ENCODE assay signal across 9 cellular contexts in the genomic region with DNA sequence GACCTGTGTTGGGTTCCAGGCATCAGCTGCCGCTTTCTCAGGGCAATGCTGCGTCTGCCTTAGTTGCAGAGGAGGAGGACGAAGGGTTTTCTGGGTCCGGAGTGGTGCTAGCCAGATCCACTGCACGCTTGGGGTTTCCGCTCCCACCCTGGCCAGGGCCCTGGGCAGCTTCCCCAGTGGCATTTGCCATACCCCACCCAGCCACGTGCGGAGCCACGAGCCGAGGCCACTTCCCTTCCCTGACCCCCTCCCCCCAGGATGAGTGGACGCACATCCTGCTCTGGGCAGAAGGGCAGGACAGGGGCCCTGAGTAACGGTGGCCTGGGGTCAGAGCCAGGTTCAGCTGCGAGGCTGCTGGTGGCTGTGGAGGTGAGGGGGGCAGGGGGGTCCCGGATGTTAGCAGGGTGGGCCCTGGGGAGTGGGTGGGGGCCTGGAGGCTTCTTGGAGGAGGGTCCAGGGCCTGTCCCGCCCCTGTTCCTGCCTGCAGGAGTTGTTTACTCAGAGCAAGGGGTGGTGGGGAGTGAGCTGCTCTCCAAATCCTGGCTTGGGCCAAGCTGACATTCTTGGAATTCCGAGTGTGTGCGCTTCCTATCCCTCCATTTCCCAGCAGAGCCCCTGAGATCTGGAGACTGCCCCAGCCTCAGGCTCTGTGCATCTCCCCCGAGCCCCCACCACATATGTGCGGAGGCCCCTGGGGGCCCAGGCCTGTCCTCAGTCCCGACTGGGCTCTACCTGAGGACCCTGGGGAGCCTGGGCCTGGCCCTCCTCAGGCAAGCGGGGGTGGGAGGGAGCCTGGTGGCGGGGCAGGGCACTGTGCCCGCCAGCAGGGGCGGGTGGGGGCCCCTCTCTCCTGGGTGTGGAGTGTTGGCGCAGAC. TPM values are rescaled to one million over a fixed set of nuclear protein-coding genes. Genes with fewer than 3 reads are reported as not detected.
A peak's percentile ranks its signal among the peaks of the same experiment; 100 is the strongest.
DNase-seq lines count a peak whose midpoint lies in the region; TF ChIP-seq lines count a peak whose summit lies in the region.
"Had no signal": no experiment of that assay in that cellular context is flagged by ENCODE, and none has a peak within 500 bp of the region (broad histone marks: within the 10 kb centered on the region; RNA-seq: fewer than 3 reads in every experiment).

No MANE protein-coding gene starts in this region.

- H4K5ac ChIP-seq in mesendoderm (ENCODE audit: low read length) = no peak overlapping the region

- H3K4me3 ChIP-seq in SK-N-SH (ENCODE audit: low read depth in 2 of 2, low read length in 1 of 2) = peak overlapping the region; percentile 95 to 100; a peak in 3 of 4 replicates
- peak overlapping the region; percentile 25 for H3K4me3 ChIP-seq in mesendoderm (ENCODE audit: low read length)

- H3K4me1 Mint-ChIP-seq in T-helper 2 cell treated with Interferon-gamma antibody and Interleukin-4, amounts not matched to agents 5 μg/mL and 100 μg/mL, for 36 hours (ENCODE audit: low read depth) = peaks cover 10% of the 10 kb centered on the region
- H3K4me1 Mint-ChIP-seq in endothelial cell (ENCODE audit: unreplicated experiment) = peaks cover 10% of the 10 kb centered on the region

- peaks cover 5% of the 10 kb centered on the region for H3K36me3 Mint-ChIP-seq in T-helper 2 cell treated with Interferon-gamma antibody and Interleukin-4, amounts not matched to agents 5 μg/mL and 100 μg/mL, for 36 hours (ENCODE audit: low read depth)
- H3K36me3 Mint-ChIP-seq in endothelial cell (ENCODE audit: low read depth, unreplicated experiment) = no peaks in the 10 kb centered on the region

- H3K4ac ChIP-seq in mesendoderm (ENCODE audit: low read depth, low read length) = peak overlapping the region; percentile 65

- peaks cover 79% of the 10 kb centered on the region for H3K79me2 ChIP-seq in SK-N-SH (ENCODE audit: insufficient read depth)
- H3K79me2 ChIP-seq in mesendoderm (ENCODE audit: control insufficient read depth, insufficient read depth, low read length) = peaks cover 16% of the 10 kb centered on the region

- H3K27ac ChIP-seq in SK-N-SH (ENCODE audit: low read depth in 2 of 2, low read length in 1 of 2) = peak overlapping the region; percentile 91 to 93
- H3K27ac ChIP-seq in mesendoderm (ENCODE audit: low read depth, low read length) = peak overlapping the region; percentile 88
- H3K27ac ChIP-seq: neutrophil had no signal

- TF ChIP-seq CTCF in SK-N-SH (IDR thresholded peaks at IDR 0.05) (no peak), endothelial cell (IDR thresholded peaks at IDR 0.05; ENCODE audit: unreplicated experiment) (no peak)

- no peak for DNase-seq in T-helper 2 cell treated with Interferon-gamma antibody and Interleukin-4, amounts not matched to agents 5 μg/mL and 100 μg/mL, for 36 hours (ENCODE audit: low spot score)
- DNase-seq in T-helper 2 cell = no peak
- no peak for DNase-seq in SK-N-SH
- DNase-seq in endothelial cell (ENCODE audit: low spot score) = peak; percentile 77
- peak; percentile 98 for DNase-seq in mesendoderm
- DNase-seq in ureter (ENCODE audit: low spot score) = peak; percentile 90
- DNase-seq in stimulated activated CD4-positive, alpha-beta T cell treated with anti-CD3 and anti-CD28 coated beads, Interleukin-4, amount 100 ng/mL, for 1 hour = no peak
- no peak for DNase-seq in NCI-H2227 (lab: John Stamatoyannopoulos, UW; ENCODE audit: unreplicated experiment)

- H3K9me2 ChIP-seq in SK-N-SH = no peaks in the 10 kb centered on the region

- CTCF ChIA-PET in SK-N-SH (lab: Yijun Ruan, JAX) = interaction anchor here (0.6 to 7.5 kb wide), 7 partner anchors 10 to 207 kb away, joined by 3 to 70 read pairs (median 3); no protein-coding TSS in a partner anchor

- no peaks in the 10 kb centered on the region for H3K9me3 ChIP-seq in SK-N-SH
- H3K9me3 ChIP-seq: neutrophil had no signal

- H3K27me3 ChIP-seq in SK-N-SH (ENCODE audit: insufficient read depth) (no peaks in the 10 kb centered on the region), mesendoderm (ENCODE audit: insufficient read depth, low read length, poor library complexity) (no peaks in the 10 kb centered on the region)

- peaks cover 43% of the 10 kb centered on the region for H3F3A ChIP-seq in SK-N-SH (replicated peaks; ENCODE audit: insufficient read depth)

- no peak overlapping the region for H2AFZ ChIP-seq in SK-N-SH (ENCODE audit: low read depth)

- H3K4me2 ChIP-seq in SK-N-SH (peak overlapping the region; percentile 100), mesendoderm (ENCODE audit: low read length) (peak overlapping the region; percentile 85)

- peaks cover 45% of the 10 kb centered on the region for H4K20me1 ChIP-seq in SK-N-SH (ENCODE audit: insufficient read depth)

- WGBS in SK-N-SH (ENCODE audit: low lambda C conversion rate) = 16% methylated on average over 20 of the region's 25 CpGs
- WGBS in mesendoderm (ENCODE audit: extremely low coverage, insufficient coverage, low lambda C conversion rate) = no CpG with 5 or more reads among the region's 25 CpGs

- peak overlapping the region; percentile 87 for H2BK5ac ChIP-seq in mesendoderm (ENCODE audit: low read length)

- H2BK15ac ChIP-seq in mesendoderm (replicated peaks; ENCODE audit: low read depth) = no peak overlapping the region

- H3K18ac ChIP-seq in mesendoderm (ENCODE audit: low read length) = peak overlapping the region; percentile 78

- no peak overlapping the region for H3K27ac Mint-ChIP-seq in T-helper 2 cell treated with Interferon-gamma antibody and Interleukin-4, amounts not matched to agents 5 μg/mL and 100 μg/mL, for 36 hours
- H3K27ac Mint-ChIP-seq in endothelial cell (ENCODE audit: unreplicated experiment) = peak overlapping the region; percentile 61

- no peak overlapping the region for H4K8ac ChIP-seq in mesendoderm (ENCODE audit: low read depth, low read length)

- H2AK5ac ChIP-seq in mesendoderm (ENCODE audit: low read length) = no peak overlapping the region

- peak overlapping the region; percentile 47 for H2BK120ac ChIP-seq in mesendoderm (ENCODE audit: low read depth, low read length)

- TF ChIP-seq RAD21 in SK-N-SH (IDR thresholded peaks at IDR 0.05; ENCODE audit: low read length) = no peak

- H3K27me3 Mint-ChIP-seq in T-helper 2 cell treated with Interferon-gamma antibody and Interleukin-4, amounts not matched to agents 5 μg/mL and 100 μg/mL, for 36 hours (ENCODE audit: low read depth) = peaks cover 5% of the 10 kb centered on the region
- peaks cover 8% of the 10 kb centered on the region for H3K27me3 Mint-ChIP-seq in endothelial cell (ENCODE audit: unreplicated experiment)

- H3K4me1 ChIP-seq in SK-N-SH (ENCODE audit: control insufficient read depth in 1 of 2, insufficient read depth in 2 of 2, low read depth in 1 of 2, low read length in 1 of 2) (peaks cover 31 to 42% of the 10 kb centered on the region in 2 experiments; a peak in 3 of 4 replicates), mesendoderm (ENCODE audit: control insufficient read depth, low read depth, low read length) (peaks cover 6% of the 10 kb centered on the region)

- H3K23ac ChIP-seq in mesendoderm (ENCODE audit: low read length) = peak overlapping the region; percentile 81

- POLR2A ChIA-PET in SK-N-SH (lab: Yijun Ruan, JAX) = interaction anchor here (0.5 to 2.1 kb wide), 4 partner anchors 11 to 255 kb away, joined by 3 to 9 read pairs (median 5); a partner anchor contains a TSS

- H3K56ac ChIP-seq in mesendoderm (ENCODE audit: low read length) = peak overlapping the region; percentile 95

- H3K9ac ChIP-seq in SK-N-SH (peak overlapping the region; percentile 97), mesendoderm (ENCODE audit: low read length) (peak overlapping the region; percentile 90)

- H3K36me3 ChIP-seq in SK-N-SH (replicated peaks in 1 of 2; ENCODE audit: control insufficient read depth in 1 of 2, insufficient read depth in 2 of 2, low read length in 1 of 2) (peaks cover 16 to 17% of the 10 kb centered on the region in 2 experiments), mesendoderm (ENCODE audit: control insufficient read depth, insufficient read depth, low read length) (peaks cover 5% of the 10 kb centered on the region)

- no peaks in the 10 kb centered on the region for H3K9me3 Mint-ChIP-seq in T-helper 2 cell treated with Interferon-gamma antibody and Interleukin-4, amounts not matched to agents 5 μg/mL and 100 μg/mL, for 36 hours
- H3K9me3 Mint-ChIP-seq in endothelial cell (ENCODE audit: unreplicated experiment) = no peaks in the 10 kb centered on the region

- TF ChIP-seq EP300 in SK-N-SH (IDR thresholded peaks at IDR 0.05; ENCODE audit: borderline replicate concordance in 1 of 2, low read depth in 1 of 2, low read length in 1 of 2) = peak in 1 of 2 experiments; percentile 74; a peak in 1 of 4 replicates

- H3K79me1 ChIP-seq in mesendoderm (ENCODE audit: low read length) = peaks cover 7% of the 10 kb centered on the region

- peak overlapping the region; percentile 73 for H3K4me3 Mint-ChIP-seq in T-helper 2 cell treated with Interferon-gamma antibody and Interleukin-4, amounts not matched to agents 5 μg/mL and 100 μg/mL, for 36 hours
- peak overlapping the region; percentile 85 for H3K4me3 Mint-ChIP-seq in endothelial cell (ENCODE audit: unreplicated experiment)

RNA-seq across cellular contexts. Expression of a gene that starts 1.4 kb away (rescaled TPM):
- polyA plus RNA-seq in SK-N-SH (2012; rRNA removed) = 201 and 226 TPM in 2 replicates
- 66.1 and 128 TPM in 2 replicates for polyA plus RNA-seq in SK-N-SH (2012; cell fraction: cytosol; rRNA removed)
- 521 and 832 TPM in 2 replicates for polyA plus RNA-seq in SK-N-SH (2012; cell fraction: nucleus; rRNA removed)
- total RNA-seq in endothelial cell (ENCODE audit: unreplicated experiment) (26.4 TPM), ureter (47.2 TPM)
- polyA plus RNA-seq in mesendoderm (2013, experiment 1 of 2) = 20.6 TPM
- 19.9 TPM for polyA plus RNA-seq in mesendoderm (2013, experiment 2 of 2)

RNA-seq across cellular contexts. Expression of a gene that starts 1.7 kb away (rescaled TPM):
- 287 and 540 TPM in 2 replicates for polyA plus RNA-seq in SK-N-SH (2012; rRNA removed)
- polyA plus RNA-seq in SK-N-SH (2012; cell fraction: cytosol; rRNA removed) = 228 and 230 TPM in 2 replicates
- 123 and 341 TPM in 2 replicates for polyA plus RNA-seq in SK-N-SH (2012; cell fraction: nucleus; rRNA removed)
- total RNA-seq in endothelial cell (ENCODE audit: unreplicated experiment) (76.7 TPM), ureter (112 TPM)
- 270 TPM for polyA plus RNA-seq in mesendoderm (2013, experiment 1 of 2)
- 276 TPM for polyA plus RNA-seq in mesendoderm (2013, experiment 2 of 2)

RNA-seq across cellular contexts. Expression of a gene that starts 11.3 kb away (rescaled TPM):
- polyA plus RNA-seq in SK-N-SH (2012; rRNA removed) = 922 and 1,149 TPM in 2 replicates
- polyA plus RNA-seq in SK-N-SH (2012; cell fraction: cytosol; rRNA removed) = 364 and 668 TPM in 2 replicates
- polyA plus RNA-seq in SK-N-SH (2012; cell fraction: nucleus; rRNA removed) = 1,027 and 1,059 TPM in 2 replicates
- total RNA-seq in endothelial cell (ENCODE audit: unreplicated experiment) (49.6 TPM), ureter (241 TPM)
- polyA plus RNA-seq in mesendoderm (2013, experiment 1 of 2) = 58.7 TPM
- polyA plus RNA-seq in mesendoderm (2013, experiment 2 of 2) = 55.5 TPM

RNA-seq across cellular contexts. Expression of a gene that starts 16.3 kb away (rescaled TPM):
- polyA plus RNA-seq in SK-N-SH (2012; rRNA removed) = 0.94 and 1.1 TPM in 2 replicates
- polyA plus RNA-seq in SK-N-SH (2012; cell fraction: cytosol; rRNA removed) = 0.21 and 0.28 TPM in 2 replicates
- polyA plus RNA-seq in SK-N-SH (2012; cell fraction: nucleus; rRNA removed) = 3.8 and 5.0 TPM in 2 replicates
- total RNA-seq in endothelial cell (ENCODE audit: unreplicated experiment) (28.8 TPM), ureter (45.8 TPM)
- polyA plus RNA-seq in mesendoderm (2013, experiment 1 of 2) = 5.0 TPM
- polyA plus RNA-seq in mesendoderm (2013, experiment 2 of 2) = 4.8 TPM

RNA-seq across cellular contexts. Expression of a gene that starts 25.3 kb away (rescaled TPM):
- polyA plus RNA-seq in SK-N-SH (2012; rRNA removed) = 47.7 and 60.3 TPM in 2 replicates
- polyA plus RNA-seq in SK-N-SH (2012; cell fraction: cytosol; rRNA removed) = 24.0 and 41.7 TPM in 2 replicates
- polyA plus RNA-seq in SK-N-SH (2012; cell fraction: nucleus; rRNA removed) = 222 and 344 TPM in 2 replicates
- total RNA-seq in endothelial cell (ENCODE audit: unreplicated experiment) (40.5 TPM), ureter (118 TPM)
- polyA plus RNA-seq in mesendoderm (2013, experiment 1 of 2) = 25.3 TPM
- polyA plus RNA-seq in mesendoderm (2013, experiment 2 of 2) = 26.5 TPM

Comparison
In these comparisons a context has a peak if more than half of its experiments do, and no peak if none do; other contexts are left out.
1. DNase-seq: peak in endothelial cell (single experiment), mesendoderm (single experiment) and ureter (single experiment); none in T-helper 2 cell treated with Interferon-gamma antibody and Interleukin-4, amounts not matched to agents 5 μg/mL and 100 μg/mL, for 36 hours (single experiment), T-helper 2 cell (0 of 5), SK-N-SH (single experiment), stimulated activated CD4-positive, alpha-beta T cell treated with anti-CD3 and anti-CD28 coated beads, Interleukin-4, amount 100 ng/mL, for 1 hour (single experiment) and NCI-H2227 (single experiment).